ENCODE assay signal across 33 cellular contexts in the genomic region with DNA sequence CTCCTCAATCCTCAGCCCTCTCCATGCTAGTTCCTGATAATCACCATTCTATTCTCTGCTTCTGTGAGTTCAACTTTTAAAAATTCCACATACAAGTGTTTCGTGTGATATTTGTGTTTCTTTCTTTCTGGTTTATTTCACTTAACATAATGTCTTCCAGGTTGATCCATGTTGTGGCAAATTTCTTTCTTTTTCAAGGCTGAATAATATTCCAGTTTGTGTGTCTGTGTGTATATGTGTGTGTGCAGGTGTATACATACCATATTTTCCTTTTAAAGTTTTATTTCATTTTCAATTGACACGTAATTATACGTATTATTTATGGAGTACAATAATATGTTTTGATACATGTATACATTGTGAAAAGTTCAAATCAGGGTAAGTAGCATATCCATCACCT.
"Had no signal": no experiment of that assay in that cellular context is flagged by ENCODE, and none has a peak within 500 bp of the region (broad histone marks: within the 10 kb centered on the region; RNA-seq: fewer than 3 reads in every experiment).

No MANE protein-coding gene starts in this region.

- DNase-seq: activated B cell treated with CpG ODN at 0.5 μM for 24 hours; activated CD4-positive, alpha-beta memory T cell treated with anti-CD3 and anti-CD28 coated beads for 36 hours; activated CD4-positive, alpha-beta T cell treated with anti-CD3 and anti-CD28 coated beads for 4 hours; activated CD4-positive, alpha-beta T cell treated with anti-CD3 and anti-CD28 coated beads, Interleukin-2, amount 10 ng/mL, durations not matched to agents 24 days and 14 days; activated CD4-positive, alpha-beta T cell treated with anti-CD3 and anti-CD28 coated beads, Interleukin-2, amount 50 U/mL, for 1 hour; activated CD4-positive, alpha-beta T cell treated with anti-CD3 and anti-CD28 coated beads, Interleukin-2, amount 50 U/mL, for 4 hours; activated CD4-positive, CD25-positive, alpha-beta regulatory T cell treated with anti-CD3 and anti-CD28 coated beads, Interleukin-2, amount 50 U/mL, for 72 hours; activated CD8-positive, alpha-beta memory T cell treated with anti-CD3 and anti-CD28 coated beads, Interleukin-2, amount 50 U/mL, for 4 hours; activated CD8-positive, alpha-beta T cell treated with anti-CD3 and anti-CD28 coated beads for 36 hours; activated effector memory CD4-positive, alpha-beta T cell treated with anti-CD3 and anti-CD28 coated beads, Interleukin-2, amount 50 U/mL, for 16 hours; activated gamma-delta T cell treated with Interleukin-2 at 50 U/mL for 16 hours; activated naive CD4-positive, alpha-beta T cell; activated naive CD4-positive, alpha-beta T cell treated with anti-CD3 and anti-CD28 coated beads for 36 hours; activated naive CD4-positive, alpha-beta T cell treated with anti-CD3 and anti-CD28 coated beads, Interleukin-2, amount 50 U/mL, for 16 hours; activated naive CD8-positive, alpha-beta T cell treated with anti-CD3 and anti-CD28 coated beads for 36 hours; activated T-cell treated with anti-CD3 and anti-CD28 coated beads for 4 hours; activated T-cell treated with anti-CD3 and anti-CD28 coated beads, Interleukin-2, amount 50 U/mL, for 1 hour; activated T-cell treated with anti-CD3 and anti-CD28 coated beads, Interleukin-2, amount 50 U/mL, for 48 hours; adrenal gland; amniotic stem cell; aorta; body of pancreas; brain microvascular endothelial cell; central memory CD4-positive, alpha-beta T cell; T-helper 2 cell; T-helper 9 cell had no signal

- H3K27ac ChIP-seq: adrenal gland, body of pancreas, brain microvascular endothelial cell, breast epithelium, VCaP had no signal

- ATAC-seq: activated CD8-positive, alpha-beta T cell treated with anti-CD3 and anti-CD28 coated beads for 36 hours; activated naive CD4-positive, alpha-beta T cell treated with anti-CD3 and anti-CD28 coated beads, Interleukin-2, amount 50 U/mL, for 72 hours; activated T-helper 17 cell treated with anti-CD3 and anti-CD28 coated beads, Interleukin-2, amount 50 U/mL, for 72 hours; body of pancreas had no signal

- FAIRE-seq: astrocyte, colon, TTC549 had no signal

- H3K4me1 ChIP-seq: adrenal gland, body of pancreas, breast epithelium had no signal

- H3K9me3 ChIP-seq: adrenal gland, body of pancreas, breast epithelium had no signal

- H3K36me3 ChIP-seq: adrenal gland, brain microvascular endothelial cell, breast epithelium had no signal

- H3K27me3 ChIP-seq: adrenal gland, body of pancreas, brain microvascular endothelial cell, breast epithelium had no signal

- H3K4me3 ChIP-seq: adrenal gland, body of pancreas, breast epithelium had no signal
